ENCODE assay signal across 13 cellular contexts in genomic region chr14:102764220-102764671, GRCh38. TPM values are rescaled to one million over a fixed set of nuclear protein-coding genes. Genes with fewer than 3 reads are reported as not detected.
DNase-seq lines count a peak whose midpoint lies in the region; ATAC-seq and TF ChIP-seq lines count a peak whose summit lies in the region.
"Had no signal": no experiment of that assay in that cellular context is flagged by ENCODE, and none has a peak within 500 bp of the region (broad histone marks: within the 10 kb centered on the region; RNA-seq: fewer than 3 reads in every experiment).

No MANE protein-coding gene starts in this region.

- no peaks in the 10 kb centered on the region for H4K20me1 ChIP-seq in OCI-LY3 (ENCODE audit: insufficient read depth, low read length)

- H3K27me3 ChIP-seq in OCI-LY3 (ENCODE audit: low read depth, low read length) (no peaks in the 10 kb centered on the region), A673 (replicated peaks; ENCODE audit: insufficient read depth, low read depth, low read length, poor library complexity) (no peaks in the 10 kb centered on the region)
- no peaks in the 10 kb centered on the region for H3K27me3 ChIP-seq in CD8-positive, alpha-beta T cell (ENCODE audit: insufficient read depth, low read length)

- no TSS peak for BruUV-seq in A673 (replicated peaks; lab: Mats Ljungman, UMichigan)

- intact Hi-C loops in CD8-positive, alpha-beta T cell (cut with DNase I, micrococcal nuclease), result no loop called here
- intact Hi-C loops in A673 (cut with micrococcal nuclease; ENCODE audit: unreplicated experiment), result no loop called here

- no peaks in the 10 kb centered on the region for H3K4me1 Mint-ChIP-seq in CD8-positive, alpha-beta T cell (ENCODE audit: low read depth)

- no peak overlapping the region for H3K4me3 ChIP-seq in GM12864 (ENCODE audit: low read depth, low read length)
- peak overlapping the region; percentile 52 for H3K4me3 ChIP-seq in OCI-LY3 (ENCODE audit: low read length)
- H3K4me3 ChIP-seq in CD8-positive, alpha-beta T cell (ENCODE audit: low read depth, low read length), result no peak overlapping the region
- no peak overlapping the region for H3K4me3 ChIP-seq in A673 (ENCODE audit: low read depth, low read length, poor library complexity, severe bottlenecking)
- H3K4me3 ChIP-seq: heart left ventricle had no signal

- H3K4me1 ChIP-seq in OCI-LY3 (ENCODE audit: low read length) (peaks cover 79% of the 10 kb centered on the region), A673 (ENCODE audit: insufficient read depth, low read length, poor library complexity, severe bottlenecking) (peaks cover 24% of the 10 kb centered on the region)
- no peaks in the 10 kb centered on the region for H3K4me1 ChIP-seq in CD8-positive, alpha-beta T cell (ENCODE audit: insufficient read depth, low read length)

- peak overlapping the region; percentile 74 for H3K9ac ChIP-seq in OCI-LY3 (ENCODE audit: low read length)

- no peak overlapping the region for H3K4me3 Mint-ChIP-seq in CD8-positive, alpha-beta T cell
- H3K4me3 Mint-ChIP-seq: activated CD4-positive, alpha-beta T cell treated with anti-CD3 and anti-CD28 coated beads, Interleukin-2, amount 10 ng/mL, durations not matched to agents 24 days and 14 days; activated naive CD8-positive, alpha-beta T cell; CD14-positive monocyte had no signal

- peak overlapping the region; percentile 75 for H3K4me2 ChIP-seq in OCI-LY3 (ENCODE audit: low read length)

- DNase-seq in GM12864 (ENCODE audit: low read depth), result peak; percentile 78
- DNase-seq in CD8-positive, alpha-beta T cell, result no peak
- no peak for DNase-seq in A673 (ENCODE audit: low spot score)
- DNase-seq in nucleus accumbens (lab: John Stamatoyannopoulos, UW), result no peak
- DNase-seq: activated CD4-positive, alpha-beta T cell treated with anti-CD3 and anti-CD28 coated beads, Interleukin-2, amount 10 ng/mL, durations not matched to agents 24 days and 14 days; heart left ventricle; NCI-H1694 had no signal

- peak overlapping the region; percentile 99 for H3K27ac ChIP-seq in OCI-LY3 (ENCODE audit: low read length)
- H3K27ac ChIP-seq in CD8-positive, alpha-beta T cell (ENCODE audit: low read depth, low read length), result no peak overlapping the region
- H3K27ac ChIP-seq in A673 (ENCODE audit: low read depth, low read length, poor library complexity, severe bottlenecking), result no peak overlapping the region
- H3K27ac ChIP-seq: heart left ventricle had no signal

- H3K9me3 ChIP-seq in OCI-LY3 (ENCODE audit: insufficient read depth, low read length) (no peaks in the 10 kb centered on the region), A673 (ENCODE audit: low read depth, low read length, poor library complexity, severe bottlenecking) (no peaks in the 10 kb centered on the region)
- no peaks in the 10 kb centered on the region for H3K9me3 ChIP-seq in CD8-positive, alpha-beta T cell (ENCODE audit: low read length)
- H3K9me3 ChIP-seq: heart left ventricle had no signal

- no peaks in the 10 kb centered on the region for H3K9me3 Mint-ChIP-seq in CD8-positive, alpha-beta T cell
- H3K9me3 Mint-ChIP-seq: activated CD4-positive, alpha-beta T cell treated with anti-CD3 and anti-CD28 coated beads, Interleukin-2, amount 10 ng/mL, durations not matched to agents 24 days and 14 days had no signal

- H2AFZ ChIP-seq in OCI-LY3 (ENCODE audit: low read depth, low read length), result no peak overlapping the region

- POLR2A ChIA-PET in CD8-positive, alpha-beta T cell (lab: Charles Lee), result no interaction called here
- POLR2A ChIA-PET in A673 (lab: Charles Lee; ENCODE audit: low non-redundant PET), result no interaction called here

- ATAC-seq in GM19351 (IDR thresholded peaks at IDR 0.05; ENCODE audit: unreplicated experiment) (peak; percentile 72), HG02763 (IDR thresholded peaks at IDR 0.05; ENCODE audit: unreplicated experiment) (peak; percentile 53), GM18858 (IDR thresholded peaks at IDR 0.05; ENCODE audit: unreplicated experiment) (no peak)
- no peak for ATAC-seq in CD8-positive, alpha-beta T cell
- ATAC-seq: heart left ventricle had no signal

- H3K36me3 ChIP-seq in OCI-LY3 (replicated peaks; ENCODE audit: low read depth, low read length), result no peaks in the 10 kb centered on the region
- H3K36me3 ChIP-seq in CD8-positive, alpha-beta T cell (ENCODE audit: insufficient read depth, low read length), result no peaks in the 10 kb centered on the region
- H3K36me3 ChIP-seq in A673 (ENCODE audit: insufficient read depth, low read length, poor library complexity, severe bottlenecking), result no peaks in the 10 kb centered on the region
- H3K36me3 ChIP-seq: heart left ventricle had no signal

- H3K36me3 Mint-ChIP-seq in CD8-positive, alpha-beta T cell, result no peaks in the 10 kb centered on the region
- H3K36me3 Mint-ChIP-seq: activated naive CD8-positive, alpha-beta T cell; CD14-positive monocyte had no signal

- CTCF ChIA-PET in CD8-positive, alpha-beta T cell (lab: Charles Lee), result no interaction called here
- CTCF ChIA-PET in A673 (lab: Charles Lee), result no interaction called here

- no peaks in the 10 kb centered on the region for H3K79me2 ChIP-seq in OCI-LY3 (ENCODE audit: low read length)

- TF ChIP-seq CTCF in GM12864 (IDR thresholded peaks at IDR 0.05; ENCODE audit: low read depth, low read length, missing control alignments), result no peak
- no peak for TF ChIP-seq CTCF in OCI-LY3 (IDR thresholded peaks at IDR 0.05; ENCODE audit: low read depth, low read length)
- TF ChIP-seq CTCF in CD8-positive, alpha-beta T cell (IDR thresholded peaks at IDR 0.05), result no peak
- no peak for TF ChIP-seq CTCF in A673 (conservative IDR thresholded peaks at IDR 0.05; ENCODE audit: low read depth, low read length)

- peaks cover 2% of the 10 kb centered on the region for H3K27me3 Mint-ChIP-seq in CD8-positive, alpha-beta T cell (ENCODE audit: low read depth)
- H3K27me3 Mint-ChIP-seq: activated naive CD8-positive, alpha-beta T cell had no signal

- no peak overlapping the region for H3K27ac Mint-ChIP-seq in CD8-positive, alpha-beta T cell
- H3K27ac Mint-ChIP-seq: activated CD4-positive, alpha-beta T cell treated with anti-CD3 and anti-CD28 coated beads, Interleukin-2, amount 10 ng/mL, durations not matched to agents 24 days and 14 days; activated naive CD8-positive, alpha-beta T cell had no signal

RNA-seq across cellular contexts. Expression of gene TRAF3, which starts 13.0 kb away (rescaled TPM):
- total RNA-seq in CD8-positive, alpha-beta T cell, result 10 to 100 TPM; 40.4 to 43.2 TPM
- 48.2 and 49.3 TPM in 2 replicates for total RNA-seq in A673 (2021)

Comparison
In these comparisons a context has a peak if more than half of its experiments do, and no peak if none do; other contexts are left out.
1. ATAC-seq: peak in GM19351 (single experiment) and HG02763 (single experiment); none in CD8-positive, alpha-beta T cell (single experiment) and GM18858 (single experiment).